ENCODE assay signal across 8 cellular contexts in genomic region chr3:13072239-13073041, GRCh38. TPM values are rescaled to one million over a fixed set of nuclear protein-coding genes. Genes with fewer than 3 reads are reported as not detected.
DNase-seq lines count a peak whose midpoint lies in the region; ATAC-seq and TF ChIP-seq lines count a peak whose summit lies in the region.

No MANE protein-coding gene starts in this region.

- in situ Hi-C loops in GM13977 (cut with MboI; ENCODE audit: low pct_unique_long_range_greater_than_20kb, low sequenced_read_pairs, unreplicated experiment): no loop called here

- H3K36me3 Mint-ChIP-seq in brain (no peaks in the 10 kb centered on the region), neural crest cell (ENCODE audit: low read depth) (no peaks in the 10 kb centered on the region), endothelial cell (ENCODE audit: low read depth, unreplicated experiment) (peaks cover 13% of the 10 kb centered on the region)

- DNase-seq in GM13977 (ENCODE audit: low spot score) (peak; percentile 80), MG63 (peak; percentile 20), neural crest cell (ENCODE audit: low read depth, low spot score) (no peak), foreskin melanocyte (no peak), endothelial cell (ENCODE audit: low spot score) (no peak), tibial nerve (ENCODE audit: low spot score in 2 of 2) (no peak)

- peak; percentile 55 for ATAC-seq in GM21576 (IDR thresholded peaks at IDR 0.05; ENCODE audit: unreplicated experiment)

- TF ChIP-seq POLR2A in tibial nerve (IDR thresholded peaks at IDR 0.05): no peak

- peaks cover 0 to 6% (median 0%) of the 10 kb centered on the region in 5 experiments for H3K9me3 Mint-ChIP-seq in brain
- no peaks in the 10 kb centered on the region for H3K9me3 Mint-ChIP-seq in neural crest cell
- H3K9me3 Mint-ChIP-seq in endothelial cell (ENCODE audit: unreplicated experiment): peaks cover 7% of the 10 kb centered on the region

- 37 to 44% methylated on average over 18 to 20 of the region's 25 CpGs for WGBS in tibial nerve, 2 donors

- H3K27me3 ChIP-seq in MG63 (peaks cover 6% of the 10 kb centered on the region), tibial nerve (peaks cover 0 to 47% of the 10 kb centered on the region in 2 donors)

- H3K27ac ChIP-seq in tibial nerve: no peak overlapping the region

- no peak for TF ChIP-seq EP300 in tibial nerve (IDR thresholded peaks at IDR 0.05)

- H3K4me1 Mint-ChIP-seq in brain (peaks cover 75% of the 10 kb centered on the region), neural crest cell (peaks cover 11% of the 10 kb centered on the region), endothelial cell (ENCODE audit: unreplicated experiment) (peaks cover 32% of the 10 kb centered on the region)

- H3K27me3 Mint-ChIP-seq in brain (peaks cover 18% of the 10 kb centered on the region), neural crest cell (ENCODE audit: low read depth) (peaks cover 46% of the 10 kb centered on the region), endothelial cell (ENCODE audit: unreplicated experiment) (peaks cover 21% of the 10 kb centered on the region)

- no peaks in the 10 kb centered on the region for H3K36me3 ChIP-seq in MG63
- no peaks in the 10 kb centered on the region for H3K36me3 ChIP-seq in tibial nerve

- H3K4me3 ChIP-seq in MG63: no peak overlapping the region
- H3K4me3 ChIP-seq in tibial nerve: peak overlapping the region in 1 of 4 donors; percentile 43

- peak overlapping the region; percentile 78 to 97 (median 94) for H3K27ac Mint-ChIP-seq in brain
- H3K27ac Mint-ChIP-seq in neural crest cell (ENCODE audit: unreplicated experiment): no peak overlapping the region
- H3K27ac Mint-ChIP-seq in endothelial cell (ENCODE audit: unreplicated experiment): no peak overlapping the region

- peaks cover 0 to 19% (median 9%) of the 10 kb centered on the region in 4 donors for H3K4me1 ChIP-seq in tibial nerve

- H3K9me3 ChIP-seq in MG63 (no peaks in the 10 kb centered on the region), tibial nerve (no peaks in the 10 kb centered on the region)

- H3K4me3 Mint-ChIP-seq in brain (peak overlapping the region; percentile 89 to 93 (median 92)), neural crest cell (peak overlapping the region; percentile 26), endothelial cell (ENCODE audit: unreplicated experiment) (no peak overlapping the region)

- TF ChIP-seq CTCF in GM13977 (IDR thresholded peaks at IDR 0.05; ENCODE audit: extremely low read depth, insufficient read depth, missing control alignments) (no peak), brain (conservative IDR thresholded peaks at IDR 0.05) (no peak), neural crest cell (conservative IDR thresholded peaks at IDR 0.05) (no peak), endothelial cell (IDR thresholded peaks at IDR 0.05; ENCODE audit: unreplicated experiment) (no peak), tibial nerve (IDR thresholded peaks at IDR 0.05) (no peak)

RNA-seq across cellular contexts. Expression of gene IQSEC1, which starts 0.8 kb away (rescaled TPM):
- total RNA-seq in MG63 (2014; rRNA removed; shearing (Covaris generic); ENCODE audit: low replicate concordance): 4.9 and 8.3 TPM in 2 replicates
- polyA plus RNA-seq in brain (ENCODE audit: insufficient read depth, low read depth, low replicate concordance): 34.7 TPM
- total RNA-seq in neural crest cell: 31.3 and 32.1 TPM in 2 replicates
- total RNA-seq in endothelial cell (ENCODE audit: unreplicated experiment): 75.3 TPM
- 10 to 100 TPM; 58.2 to 77.5 (median 68.6) TPM for total RNA-seq in tibial nerve

Comparison
In these comparisons a context has a peak if more than half of its experiments do, and no peak if none do; other contexts are left out.
1. DNase-seq: peak in GM13977 (single experiment) and MG63 (single experiment); none in neural crest cell (single experiment), foreskin melanocyte (single experiment), endothelial cell (single experiment) and tibial nerve (0 of 2).
2. H3K27ac Mint-ChIP-seq: peak in brain (5 of 5); none in neural crest cell (single experiment) and endothelial cell (single experiment).